Comparison of ENCODE assay signal across 25 cellular contexts in genomic region chr12:45701296-45701695, GRCh38. TPM values are rescaled to one million over a fixed set of nuclear protein-coding genes. Genes with fewer than 3 reads are reported as not detected.
A peak's percentile ranks its signal among the peaks of the same experiment; 100 is the strongest.
DNase-seq lines count a peak whose midpoint lies in the region; ATAC-seq, FAIRE-seq and TF ChIP-seq lines count a peak whose summit lies in the region.
"Had no signal": no experiment of that assay in that cellular context is flagged by ENCODE, and none has a peak within 500 bp of the region (broad histone marks: within the 10 kb centered on the region; RNA-seq: fewer than 3 reads in every experiment).

No MANE protein-coding gene starts in this region.

- in situ Hi-C loops in K562 (cut with MboI) = no loop called here

- no peak overlapping the region for H2AFZ ChIP-seq in K562 (ENCODE audit: low read depth, low read length)
- H2AFZ ChIP-seq: GM23338 had no signal

- TF ChIP-seq RAD21 in Ishikawa (IDR thresholded peaks at IDR 0.05; ENCODE audit: low read depth) (no peak), K562 (CRISPR knock-in tag; conservative IDR thresholded peaks at IDR 0.05 in 1 of 2, IDR thresholded peaks at IDR 0.05 in 1 of 2) (no peak)

- ATAC-seq in K562 (no peak), HG03139 (IDR thresholded peaks at IDR 0.05; ENCODE audit: unreplicated experiment) (no peak)
- ATAC-seq in activated T-cell treated with anti-CD3 and anti-CD28 coated beads, Interleukin-2, amount 50 U/mL, for 4 hours = no peak
- ATAC-seq: GM23338, HCT116 had no signal

- intact Hi-C loops in A673 (cut with micrococcal nuclease; ENCODE audit: unreplicated experiment) = no loop called here
- intact Hi-C loops in K562 (cut with micrococcal nuclease) = no loop called here

- no peaks in the 10 kb centered on the region for H3K4me1 Mint-ChIP-seq in activated T-cell treated with anti-CD3 and anti-CD28 coated beads, Interleukin-2, amount 50 U/mL, for 4 hours (ENCODE audit: low read depth)
- H3K4me1 Mint-ChIP-seq: CD4-positive, alpha-beta memory T cell; GM23338 had no signal

- H3K9me3 ChIP-seq in A673 (ENCODE audit: low read depth, low read length, poor library complexity, severe bottlenecking) (peaks cover 9% of the 10 kb centered on the region), K562 (replicated peaks; ENCODE audit: control insufficient read depth, insufficient read depth, low read depth, low read length) (no peaks in the 10 kb centered on the region)
- H3K9me3 ChIP-seq: BE2C had no signal

- no peaks in the 10 kb centered on the region for H4K20me1 ChIP-seq in K562 (replicated peaks; ENCODE audit: control insufficient read depth, insufficient read depth, low read length)
- H4K20me1 ChIP-seq: BLaER1 treated with 17β-estradiol and CSF1 and Interleukin-3, amounts not matched to agents 10 nM and 100 nM had no signal

- POLR2A ChIA-PET in A673 (lab: Charles Lee; ENCODE audit: low non-redundant PET) = no interaction called here
- POLR2A ChIA-PET in K562 (lab: Yijun Ruan, JAX) = interaction anchor here (1.1 kb wide), 1 partner anchor 13 kb away, joined by 3 read pairs; no protein-coding TSS in a partner anchor

- H3K4me3 ChIP-seq in A673 (ENCODE audit: low read depth, low read length, poor library complexity, severe bottlenecking) (no peak overlapping the region), K562 (no peak overlapping the region)
- H3K4me3 ChIP-seq: BLaER1 treated with 17β-estradiol and CSF1 and Interleukin-3, amounts not matched to agents 10 nM and 100 nM; GM23338 had no signal

- TF ChIP-seq EP300 in Ishikawa (IDR thresholded peaks at IDR 0.05; ENCODE audit: borderline replicate concordance) (no peak), K562 (IDR thresholded peaks at IDR 0.05; ENCODE audit: low read length) (no peak)

- H3K27me3 Mint-ChIP-seq in activated T-cell treated with anti-CD3 and anti-CD28 coated beads, Interleukin-2, amount 50 U/mL, for 4 hours (ENCODE audit: low read depth) = no peaks in the 10 kb centered on the region
- H3K27me3 Mint-ChIP-seq: CD4-positive, alpha-beta memory T cell had no signal

- DNase-seq in DMS53 (lab: John Stamatoyannopoulos, UW) (peak; percentile 37), DMS53 treated with DMSO at 0.1 percent for 48 hours (lab: John Stamatoyannopoulos, UW; ENCODE audit: unreplicated experiment) (no peak), A673 (ENCODE audit: low spot score) (peak; percentile 17), K562 (ENCODE audit: extremely low read depth in 1 of 4, low spot score in 3 of 4) (no peak), SK-N-DZ (ENCODE audit: low spot score) (no peak)
- DNase-seq in activated T-cell treated with anti-CD3 and anti-CD28 coated beads, Interleukin-2, amount 50 U/mL, for 4 hours = no peak
- DNase-seq: ACHN; AML-193; BE2C; Calu3; CD4-positive, alpha-beta memory T cell; COR-L47; DMS153; DMS79 treated with DMSO at 0.1 percent for 48 hours; GF-D8; H9; HFFc6 had no signal

- WGBS in K562 (ENCODE audit: insufficient coverage, low coverage, missing lambda C conversion rate) = 7% methylated on average over 4 of the region's 4 CpGs

- TF ChIP-seq CTCF in A673 (conservative IDR thresholded peaks at IDR 0.05; ENCODE audit: low read depth, low read length) (no peak), K562 (IDR thresholded peaks at IDR 0.05 in 2 of 3, conservative IDR thresholded peaks at IDR 0.05 in 1 of 3; ENCODE audit: insufficient read depth in 2 of 3, low read depth in 1 of 3, low read length in 3 of 3) (no peak)

- peaks cover 2% of the 10 kb centered on the region for H3K36me3 Mint-ChIP-seq in activated T-cell treated with anti-CD3 and anti-CD28 coated beads, Interleukin-2, amount 50 U/mL, for 4 hours (ENCODE audit: insufficient read depth)

- no peak overlapping the region for H3K9ac ChIP-seq in K562 (ENCODE audit: insufficient read depth in 1 of 2, low read depth in 2 of 2, low read length in 2 of 2)
- H3K9ac ChIP-seq: BLaER1 treated with 17β-estradiol and CSF1 and Interleukin-3, amounts not matched to agents 10 nM and 100 nM had no signal

- peaks cover 8% of the 10 kb centered on the region for H3K9me3 Mint-ChIP-seq in activated T-cell treated with anti-CD3 and anti-CD28 coated beads, Interleukin-2, amount 50 U/mL, for 4 hours

- CTCF ChIA-PET in A673 (lab: Charles Lee) (no interaction called here), K562 (lab: Yijun Ruan, JAX; ENCODE audit: low intra/inter-chr PET ratio) (no interaction called here)

- TF ChIP-seq POLR2A in K562 (conservative IDR thresholded peaks at IDR 0.05) = no peak

- H3K27ac ChIP-seq in A673 (ENCODE audit: low read depth, low read length, poor library complexity, severe bottlenecking) = no peak overlapping the region
- H3K27ac ChIP-seq in K562 (ENCODE audit: extremely low read depth, low read depth, low read length) = no peak overlapping the region
- H3K27ac ChIP-seq: 22Rv1; BLaER1 treated with 17β-estradiol and CSF1 and Interleukin-3, amounts not matched to agents 10 nM and 100 nM had no signal

- BruUV-seq in A673 (replicated peaks; lab: Mats Ljungman, UMichigan) (no TSS peak), K562 (replicated peaks; lab: Mats Ljungman, UMichigan) (no TSS peak)

- H3K4me1 ChIP-seq in A673 (ENCODE audit: insufficient read depth, low read length, poor library complexity, severe bottlenecking) = no peaks in the 10 kb centered on the region
- H3K4me1 ChIP-seq in K562 (replicated peaks in 1 of 2; ENCODE audit: control insufficient read depth in 2 of 2, insufficient read depth in 2 of 2, low read length in 2 of 2) = peaks cover 0 to 6% of the 10 kb centered on the region in 2 experiments; a peak in 2 of 5 replicates
- H3K4me1 ChIP-seq: BE2C had no signal

- FAIRE-seq in K562 (lab: Jason Lieb, UNC) = no peak
- FAIRE-seq: GM12891, GM18507 had no signal

- H3K79me2 ChIP-seq in K562 (ENCODE audit: control insufficient read depth, insufficient read depth, low read length) = no peaks in the 10 kb centered on the region

- H3K9me1 ChIP-seq in K562 (ENCODE audit: control insufficient read depth, insufficient read depth, low read length) = no peaks in the 10 kb centered on the region

- H3K4me3 Mint-ChIP-seq in activated T-cell treated with anti-CD3 and anti-CD28 coated beads, Interleukin-2, amount 50 U/mL, for 4 hours = no peak overlapping the region
- H3K4me3 Mint-ChIP-seq: CD4-positive, alpha-beta memory T cell; GM23338; H9; HFFc6 had no signal

- H3K27me3 ChIP-seq in A673 (replicated peaks; ENCODE audit: insufficient read depth, low read depth, low read length, poor library complexity) = no peaks in the 10 kb centered on the region
- H3K27me3 ChIP-seq in K562 (ENCODE audit: control insufficient read depth in 2 of 2, insufficient read depth in 2 of 2, low read length in 2 of 2) = peaks cover 3 to 13% of the 10 kb centered on the region in 2 experiments; a peak in 4 of 5 replicates
- H3K27me3 ChIP-seq: BE2C; BLaER1 treated with 17β-estradiol and CSF1 and Interleukin-3, amounts not matched to agents 10 nM and 100 nM had no signal

- H3K4me2 ChIP-seq in K562 (ENCODE audit: insufficient read depth, low read length) = no peak overlapping the region
- H3K4me2 ChIP-seq: BLaER1 treated with 17β-estradiol and CSF1 and Interleukin-3, amounts not matched to agents 10 nM and 100 nM; GM23338 had no signal

- H3K36me3 ChIP-seq in A673 (ENCODE audit: insufficient read depth, low read length, poor library complexity, severe bottlenecking) = no peaks in the 10 kb centered on the region
- no peaks in the 10 kb centered on the region for H3K36me3 ChIP-seq in K562 (ENCODE audit: control insufficient read depth, insufficient read depth, low read length)
- H3K36me3 ChIP-seq: BE2C had no signal

TF ChIP-seq in Ishikawa, 13 proteins besides CTCF, POLR2A, EP300 and RAD21:
- TF ChIP-seq FOXM1 (IDR thresholded peaks at IDR 0.05; ENCODE audit: borderline replicate concordance, low read depth) (no peak), NFIC (IDR thresholded peaks at IDR 0.05) (peak; percentile 52)

TF ChIP-seq in K562, 482 proteins besides CTCF, POLR2A, EP300 and RAD21:
- TF ChIP-seq NFIC (IDR thresholded peaks at IDR 0.05) = peak; percentile 89
- TF ChIP-seq NFIX (CRISPR knock-in tag; IDR thresholded peaks at IDR 0.05; ENCODE audit: low read depth) = 0 out of 2 replicates have a peak, but pooled peaks have one; percentile 13
- TF ChIP-seq SOX6 (IDR thresholded peaks at IDR 0.05) = no peak

RNA-seq across cellular contexts. Expression of gene ARID2, which starts 28.2 kb away (rescaled TPM):
- total RNA-seq in A673 (2021) = 60.3 and 72.2 TPM in 2 replicates
- 53.0 and 165 TPM in 2 replicates for total RNA-seq in K562 (2011; cell fraction: chromatin; rRNA removed; ENCODE audit: low replicate concordance)
- total RNA-seq in K562 (2011; cell fraction: nucleolus; rRNA removed) = 24.2 and 39.7 TPM in 2 replicates
- total RNA-seq in K562 (2011; cell fraction: nucleoplasm; rRNA removed) = 73.5 and 95.8 TPM in 2 replicates
- total RNA-seq in K562 (2014; rRNA removed) = 13.6 and 16.7 TPM in 2 replicates
- 30.4 and 32.8 TPM in 2 replicates for total RNA-seq in K562 (2014; rRNA removed; fragmentation: Illumina TruSeq; extraction: Trizol)
- 28.8 and 29.4 TPM in 2 replicates for total RNA-seq in K562 (2015; rRNA removed; fragmentation: Illumina TruSeq; extraction: Trizol)
- total RNA-seq in K562 (2021) = 29.5 and 29.6 TPM in 2 replicates
- 32.3 and 32.7 TPM in 2 replicates for polyA plus RNA-seq in K562 (2011; rRNA removed)
- polyA plus RNA-seq in K562 (2011; cell fraction: cytosol; rRNA removed) = 21.0 and 25.2 TPM in 2 replicates
- polyA plus RNA-seq in K562 (2011; cell fraction: nucleus; rRNA removed) = 37.9 and 49.7 TPM in 2 replicates
- polyA plus RNA-seq in K562 (2012) = 9.2 and 10.8 TPM in 2 replicates
- 17.2 and 20.0 TPM in 2 replicates for polyA plus RNA-seq in K562 (2014; fragmentation: Illumina TruSeq; extraction: Trizol)
- polyA plus RNA-seq in K562 (2014; fragmentation: Nextera tagmentation; extraction: Ambion mirVana) = 10 to 100 TPM; 16.9 to 41.6 TPM
- polyA plus RNA-seq in K562 (2014; rRNA removed) = 11.8 and 13.4 TPM in 2 replicates
- 112 and 117 TPM in 2 replicates for polyA minus RNA-seq in K562 (2011; rRNA and poly(A)+ RNA removed)
- polyA minus RNA-seq in K562 (2011; cell fraction: cytosol; rRNA and poly(A)+ RNA removed) = 24.9 and 33.8 TPM in 2 replicates
- polyA minus RNA-seq in K562 (2011; cell fraction: nucleus; rRNA and poly(A)+ RNA removed) = 60.6 and 104 TPM in 2 replicates
- 10 to 100 TPM; 19.6 to 21.2 (median 20.0) TPM for total RNA-seq in activated T-cell treated with anti-CD3 and anti-CD28 coated beads, Interleukin-2, amount 50 U/mL, for 4 hours
- 22.6 and 23.9 TPM in 2 replicates for polyA plus RNA-seq in SK-N-DZ (2014; cell fraction: cytosol; rRNA removed)
- polyA plus RNA-seq in SK-N-DZ (2014; cell fraction: nucleus; rRNA removed) = 23.7 and 33.6 TPM in 2 replicates

Comparison
In these comparisons a context has a peak if more than half of its experiments do, and no peak if none do; other contexts are left out.
1. DNase-seq: peak in DMS53 (single experiment) and A673 (single experiment); none in DMS53 treated with DMSO at 0.1 percent for 48 hours (single experiment), K562 (0 of 4), activated T-cell treated with anti-CD3 and anti-CD28 coated beads, Interleukin-2, amount 50 U/mL, for 4 hours (single experiment) and SK-N-DZ (single experiment).